In genomic region chr5:179023528-179024189, GRCh38 we compare ENCODE assay signal across 9 cellular contexts. TPM values are rescaled to one million over a fixed set of nuclear protein-coding genes. Genes with fewer than 3 reads are reported as not detected.
DNase-seq lines count a peak whose midpoint lies in the region; ATAC-seq, FAIRE-seq and TF ChIP-seq lines count a peak whose summit lies in the region.
"Had no signal": no experiment of that assay in that cellular context is flagged by ENCODE, and none has a peak within 500 bp of the region (broad histone marks: within the 10 kb centered on the region; RNA-seq: fewer than 3 reads in every experiment).

Gene ZNF879, plus strand, starts transcription at chr5:179023804. Its CDS starts 1,201 bp downstream, at chr5:179025005.

- H3K36me3 ChIP-seq in H7 (replicated peaks; ENCODE audit: control insufficient read depth, insufficient read depth, low read length), result peaks cover 7% of the 10 kb centered on the region
- peaks cover 14 to 20% of the 10 kb centered on the region in 2 donors for H3K36me3 ChIP-seq in body of pancreas (replicated peaks in 1 of 2; ENCODE audit: insufficient read depth in 1 of 2, low read depth in 2 of 2)
- H3K36me3 ChIP-seq in rectal smooth muscle tissue (ENCODE audit: control insufficient read depth, insufficient read depth, low read length), result peaks cover 21% of the 10 kb centered on the region
- H3K36me3 ChIP-seq in uterus, result no peaks in the 10 kb centered on the region

- peak within 1 kb of the TSS; percentile 49 for H3K4me3 ChIP-seq in H7 (ENCODE audit: insufficient read depth, low read depth, low read length)
- peak within 1 kb of the TSS; percentile 34 to 83 for H3K4me3 ChIP-seq in body of pancreas
- H3K4me3 ChIP-seq in rectal smooth muscle tissue (ENCODE audit: low read length), result peak within 1 kb of the TSS; percentile 83
- peak within 1 kb of the TSS; percentile 24 to 74 for H3K4me3 ChIP-seq in uterus

- no peak within 1 kb of the TSS for H3K9ac ChIP-seq in rectal smooth muscle tissue (ENCODE audit: low read length)

- TF ChIP-seq POLR2A in body of pancreas (IDR thresholded peaks at IDR 0.05), result peak; percentile 14 to 47 (median 46)
- peak; percentile 30 to 62 for TF ChIP-seq POLR2A in uterus (IDR thresholded peaks at IDR 0.05)

- H3K27me3 ChIP-seq in H7 (ENCODE audit: control insufficient read depth, insufficient read depth, low read length) (no peaks in the 10 kb centered on the region), body of pancreas (no peaks in the 10 kb centered on the region), rectal smooth muscle tissue (ENCODE audit: control insufficient read depth, insufficient read depth, low read length) (no peaks in the 10 kb centered on the region), uterus (no peaks in the 10 kb centered on the region)

- 0% methylated on average over 13 to 71 of the region's 72 CpGs for WGBS in body of pancreas, 2 donors

- in situ Hi-C loops in Caki2 (cut with HindIII; ENCODE audit: low pct_unique_long_range_greater_than_20kb, low sequenced_read_pairs), result no loop called here

- FAIRE-seq in TTC549 (lab: Jason Lieb, UNC), result peak; percentile 80
- FAIRE-seq: colon had no signal

- peak; percentile 99 for ATAC-seq in body of pancreas

- peaks cover 0 to 34% (median 0%) of the 10 kb centered on the region in 3 donors for H3K9me3 ChIP-seq in body of pancreas
- peaks cover 0 to 22% of the 10 kb centered on the region in 2 donors for H3K9me3 ChIP-seq in uterus

- peak in 1 of 7 experiments; percentile 16 for TF ChIP-seq CTCF in body of pancreas (IDR thresholded peaks at IDR 0.05)
- TF ChIP-seq CTCF in uterus (IDR thresholded peaks at IDR 0.05), result peak in 2 of 4 experiments; percentile 10 to 12

- intact Hi-C loops in body of pancreas (cut with DNase I) (no loop called here), uterus (cut with DNase I; ENCODE audit: low total_unique reads) (no loop called here)

- H3K27ac ChIP-seq in body of pancreas (peak within 1 kb of the TSS; percentile 74 to 96 (median 84)), rectal smooth muscle tissue (ENCODE audit: low read depth, low read length) (peak within 1 kb of the TSS; percentile 84), uterus (peak within 1 kb of the TSS; percentile 63 to 89)

- peaks cover 11% of the 10 kb centered on the region for H3K4me1 ChIP-seq in body of pancreas
- peaks cover 5% of the 10 kb centered on the region for H3K4me1 ChIP-seq in rectal smooth muscle tissue (ENCODE audit: control insufficient read depth, insufficient read depth, low read length)
- H3K4me1 ChIP-seq in uterus, result no peaks in the 10 kb centered on the region

- DNase-seq in Caki2 (ENCODE audit: low read depth) (peak; percentile 93), H7 (peak; percentile 96), NCI-H128 (lab: John Stamatoyannopoulos, UW; ENCODE audit: unreplicated experiment) (peak; percentile 87), body of pancreas (peak; percentile 95 to 96 (median 96)), hypothalamus (lab: John Stamatoyannopoulos, UW) (peak; percentile 56 to 96 (median 90)), uterus (peak; percentile 94)

RNA-seq across cellular contexts. Expression of gene ZNF879, which starts in this region (rescaled TPM):
- 0.74 and 0.87 TPM in 2 replicates for total RNA-seq in Caki2 (2014; rRNA removed; shearing (Covaris generic); ENCODE audit: low replicate concordance)
- total RNA-seq in H7 (2014; rRNA removed; shearing (Covaris generic)), result 2.0 and 2.5 TPM in 2 replicates
- total RNA-seq in body of pancreas (1 to 10 TPM; 1.6 to 2.1 TPM), uterus (10 to 100 TPM in 1 of 4 donors, 1 to 10 TPM in 3; 6.9 to 11.8 (median 8.2) TPM)

Comparison
In these comparisons a context has a peak if more than half of its experiments do, and no peak if none do; other contexts are left out.
1. Peak in every context shown above with its lines: DNase-seq, ATAC-seq, H3K4me3 ChIP-seq and H3K27ac ChIP-seq.
2. Peak in DNase-seq in Caki2; RNA of the gene not detected or under 1 TPM.